In genomic region chr19:42606660-42607351, GRCh38 we compare ENCODE assay signal across 8 cellular contexts. TPM values are rescaled to one million over a fixed set of nuclear protein-coding genes. Genes with fewer than 3 reads are reported as not detected.
DNase-seq lines count a peak whose midpoint lies in the region; ATAC-seq, FAIRE-seq and TF ChIP-seq lines count a peak whose summit lies in the region.

No MANE protein-coding gene starts in this region.

- no peaks in the 10 kb centered on the region for H3K36me3 Mint-ChIP-seq in activated naive CD8-positive, alpha-beta T cell treated with anti-CD3 and anti-CD28 coated beads for 36 hours

- ATAC-seq in HG03095 (IDR thresholded peaks at IDR 0.05; ENCODE audit: unreplicated experiment) = no peak

- FAIRE-seq in HTR-8/SVneo (lab: Jason Lieb, UNC) = peak; percentile 42

- peaks cover 35% of the 10 kb centered on the region for H3K27me3 Mint-ChIP-seq in activated naive CD8-positive, alpha-beta T cell treated with anti-CD3 and anti-CD28 coated beads for 36 hours

- TF ChIP-seq CTCF in RWPE1 (conservative IDR thresholded peaks at IDR 0.05; ENCODE audit: low read depth) = peak; percentile 82

- POLR2A ChIA-PET in RWPE1 (lab: Yijun Ruan, JAX; ENCODE audit: low non-redundant PET) = no interaction called here

- H3K27ac Mint-ChIP-seq in activated naive CD8-positive, alpha-beta T cell treated with anti-CD3 and anti-CD28 coated beads for 36 hours = no peak overlapping the region

- CTCF ChIA-PET in RWPE1 (lab: Yijun Ruan, JAX) = interaction anchor here (0.6 to 3.5 kb wide), 7 partner anchors 11 to 263 kb away, joined by 3 to 12 read pairs (median 3); no protein-coding TSS in a partner anchor

- DNase-seq in DMS153 (lab: John Stamatoyannopoulos, UW) = peak; percentile 43
- peak; percentile 79 for DNase-seq in HTR-8/SVneo (ENCODE audit: insufficient read length, low spot score)
- peak; percentile 68 for DNase-seq in RWPE1 (ENCODE audit: low spot score)
- peak; percentile 60 for DNase-seq in activated naive CD8-positive, alpha-beta T cell treated with anti-CD3 and anti-CD28 coated beads for 36 hours
- peak in 35 of 51 donors; percentile 1 to 69 (median 25) for DNase-seq in hypothalamus (lab: John Stamatoyannopoulos, UW)
- DNase-seq in stimulated activated CD4-positive, alpha-beta T cell treated with anti-CD3 and anti-CD28 coated beads, Interleukin-1b, Interleukin-23, amount 100 ng/mL, for 48 hours = peak; percentile 64
- no peak for DNase-seq in middle frontal gyrus (ENCODE audit: extremely low spot score, low spot score)

- H3K27ac ChIP-seq in RWPE1 = no peak overlapping the region

- no peaks in the 10 kb centered on the region for H3K4me1 Mint-ChIP-seq in activated naive CD8-positive, alpha-beta T cell treated with anti-CD3 and anti-CD28 coated beads for 36 hours

- H3K4me3 Mint-ChIP-seq in activated naive CD8-positive, alpha-beta T cell treated with anti-CD3 and anti-CD28 coated beads for 36 hours = no peak overlapping the region

- no peaks in the 10 kb centered on the region for H3K9me3 Mint-ChIP-seq in activated naive CD8-positive, alpha-beta T cell treated with anti-CD3 and anti-CD28 coated beads for 36 hours

RNA-seq across cellular contexts. Expression of gene CEACAM8, which starts 12.1 kb away (rescaled TPM):
- not detected for total RNA-seq in activated naive CD8-positive, alpha-beta T cell treated with anti-CD3 and anti-CD28 coated beads for 36 hours
